In the genomic region with DNA sequence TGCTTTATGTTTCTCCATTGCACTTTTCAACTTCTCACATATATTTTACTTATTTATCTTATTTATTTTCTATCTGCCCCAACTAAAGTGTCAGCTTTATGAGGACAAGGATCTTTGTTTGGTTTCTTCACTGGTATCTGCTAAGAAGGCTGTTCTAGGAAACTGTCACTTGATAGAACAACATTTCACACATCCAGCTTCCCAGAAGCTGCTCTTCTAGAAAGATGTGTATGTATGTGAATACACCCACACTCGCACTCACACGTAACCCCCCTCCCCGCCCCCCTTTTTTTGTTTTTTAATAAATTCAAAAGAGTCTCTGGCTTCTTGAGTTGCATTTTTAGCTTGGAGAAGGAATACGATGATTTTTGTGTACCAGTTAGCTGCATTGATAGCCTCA, we compare ENCODE assay signal across 1 cellular context.
TF ChIP-seq lines count a peak whose summit lies in the region.

No MANE protein-coding gene starts in this region.

TF ChIP-seq in WTC11, 78 proteins besides CTCF, POLR2A, EP300 and RAD21:
- TF ChIP-seq, protein P1, sequence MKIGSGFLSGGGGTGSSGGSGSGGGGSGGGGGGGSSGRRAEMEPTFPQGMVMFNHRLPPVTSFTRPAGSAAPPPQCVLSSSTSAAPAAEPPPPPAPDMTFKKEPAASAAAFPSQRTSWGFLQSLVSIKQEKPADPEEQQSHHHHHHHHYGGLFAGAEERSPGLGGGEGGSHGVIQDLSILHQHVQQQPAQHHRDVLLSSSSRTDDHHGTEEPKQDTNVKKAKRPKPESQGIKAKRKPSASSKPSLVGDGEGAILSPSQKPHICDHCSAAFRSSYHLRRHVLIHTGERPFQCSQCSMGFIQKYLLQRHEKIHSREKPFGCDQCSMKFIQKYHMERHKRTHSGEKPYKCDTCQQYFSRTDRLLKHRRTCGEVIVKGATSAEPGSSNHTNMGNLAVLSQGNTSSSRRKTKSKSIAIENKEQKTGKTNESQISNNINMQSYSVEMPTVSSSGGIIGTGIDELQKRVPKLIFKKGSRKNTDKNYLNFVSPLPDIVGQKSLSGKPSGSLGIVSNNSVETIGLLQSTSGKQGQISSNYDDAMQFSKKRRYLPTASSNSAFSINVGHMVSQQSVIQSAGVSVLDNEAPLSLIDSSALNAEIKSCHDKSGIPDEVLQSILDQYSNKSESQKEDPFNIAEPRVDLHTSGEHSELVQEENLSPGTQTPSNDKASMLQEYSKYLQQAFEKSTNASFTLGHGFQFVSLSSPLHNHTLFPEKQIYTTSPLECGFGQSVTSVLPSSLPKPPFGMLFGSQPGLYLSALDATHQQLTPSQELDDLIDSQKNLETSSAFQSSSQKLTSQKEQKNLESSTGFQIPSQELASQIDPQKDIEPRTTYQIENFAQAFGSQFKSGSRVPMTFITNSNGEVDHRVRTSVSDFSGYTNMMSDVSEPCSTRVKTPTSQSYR (CRISPR knock-in tag; IDR thresholded peaks at IDR 0.05): no peak
- TF ChIP-seq NR2C2 (CRISPR knock-in tag; IDR thresholded peaks at IDR 0.05) (no peak), JUN (CRISPR knock-in tag; IDR thresholded peaks at IDR 0.05) (no peak), ZNF219 (CRISPR knock-in tag; IDR thresholded peaks at IDR 0.05; ENCODE audit: borderline replicate concordance) (no peak), NR1H2 (CRISPR knock-in tag; IDR thresholded peaks at IDR 0.05) (no peak), SOX15 (CRISPR knock-in tag; IDR thresholded peaks at IDR 0.05) (no peak), NFE2L1 (CRISPR knock-in tag; IDR thresholded peaks at IDR 0.05) (no peak), NFATC4 (CRISPR knock-in tag; IDR thresholded peaks at IDR 0.05) (no peak), ZNF121 (CRISPR knock-in tag; IDR thresholded peaks at IDR 0.05) (no peak), ZNF423 (CRISPR knock-in tag; IDR thresholded peaks at IDR 0.05) (no peak), CREB1 (CRISPR knock-in tag; IDR thresholded peaks at IDR 0.05) (no peak), RELA (CRISPR knock-in tag; IDR thresholded peaks at IDR 0.05; ENCODE audit: borderline replicate concordance) (no peak), ZNF671 (CRISPR knock-in tag; IDR thresholded peaks at IDR 0.05) (no peak), CBFB (CRISPR knock-in tag; IDR thresholded peaks at IDR 0.05; ENCODE audit: low read depth) (no peak)
- TF ChIP-seq, protein P2, sequence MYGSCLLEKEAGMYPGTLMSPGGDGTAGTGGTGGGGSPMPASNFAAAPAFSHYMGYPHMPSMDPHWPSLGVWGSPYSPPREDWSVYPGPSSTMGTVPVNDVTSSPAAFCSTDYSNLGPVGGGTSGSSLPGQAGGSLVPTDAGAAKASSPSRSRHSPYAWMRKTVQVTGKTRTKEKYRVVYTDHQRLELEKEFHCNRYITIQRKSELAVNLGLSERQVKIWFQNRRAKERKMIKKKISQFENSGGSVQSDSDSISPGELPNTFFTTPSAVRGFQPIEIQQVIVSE (CRISPR knock-in tag; IDR thresholded peaks at IDR 0.05; ENCODE audit: borderline replicate concordance): no peak
